Comparison of ENCODE assay signal across 8 cellular contexts in genomic region chr17:76270770-76271668, GRCh38. TPM values are rescaled to one million over a fixed set of nuclear protein-coding genes. Genes with fewer than 3 reads are reported as not detected.
DNase-seq lines count a peak whose midpoint lies in the region; ATAC-seq, FAIRE-seq and TF ChIP-seq lines count a peak whose summit lies in the region.

No MANE protein-coding gene starts in this region.

- peaks cover 0 to 38% (median 0%) of the 10 kb centered on the region in 9 donors for H3K36me3 ChIP-seq in heart right ventricle
- H3K36me3 ChIP-seq in OCI-LY3 (replicated peaks; ENCODE audit: low read depth, low read length): peaks cover 33% of the 10 kb centered on the region
- peaks cover 6 to 12% of the 10 kb centered on the region in 2 experiments for H3K36me3 ChIP-seq in keratinocyte (ENCODE audit: control insufficient read depth in 2 of 2, extremely low read depth in 1 of 2, insufficient read depth in 2 of 2, low read length in 2 of 2)
- H3K36me3 ChIP-seq in transverse colon: peaks cover 0 to 14% (median 0%) of the 10 kb centered on the region in 4 donors

- TF ChIP-seq CTCF in heart right ventricle (IDR thresholded peaks at IDR 0.05) (no peak), OCI-LY3 (IDR thresholded peaks at IDR 0.05; ENCODE audit: low read depth, low read length) (no peak), keratinocyte (optimal IDR thresholded peaks at IDR 0.05 in 1 of 3, IDR thresholded peaks at IDR 0.05 in 1 of 3, conservative IDR thresholded peaks at IDR 0.05 in 1 of 3; ENCODE audit: extremely low read depth in 1 of 3, insufficient read depth in 2 of 3, low read length in 3 of 3) (no peak), transverse colon (IDR thresholded peaks at IDR 0.05) (no peak)

- peak overlapping the region; percentile 91 for H3K4me2 ChIP-seq in OCI-LY3 (ENCODE audit: low read length)
- H3K4me2 ChIP-seq in keratinocyte (ENCODE audit: control insufficient read depth, extremely low read depth, insufficient read depth, low read depth, low read length): peak overlapping the region; percentile 48

- WGBS in heart right ventricle, 2 donors: 81 to 87% methylated on average over 14 of the region's 14 CpGs
- WGBS in transverse colon (ENCODE audit: low coverage in 1 of 2), 2 donors: 60 to 73% methylated on average over 2 to 13 of the region's 14 CpGs

- peaks cover 54% of the 10 kb centered on the region for H3K79me2 ChIP-seq in OCI-LY3 (ENCODE audit: low read length)
- H3K79me2 ChIP-seq in keratinocyte (ENCODE audit: control insufficient read depth, insufficient read depth, low read length): peaks cover 20% of the 10 kb centered on the region

- no peak for FAIRE-seq in keratinocyte (lab: Jason Lieb, UNC)

- dilution Hi-C loops in keratinocyte (cut with MboI; ENCODE audit: extremely low pct_ligation_motif_present, low sequenced_read_pairs): no loop called here

- in situ Hi-C loops in transverse colon (cut with MboI; ENCODE audit: low pct_ligation_motif_present in 1 of 4, low pct_unique_long_range_greater_than_20kb in 1 of 4, low sequenced_read_pairs in 3 of 4): no loop called here

- H3K9me1 ChIP-seq in keratinocyte (ENCODE audit: control insufficient read depth, extremely low read depth, insufficient read depth, low read length): peaks cover 2% of the 10 kb centered on the region

- no peaks in the 10 kb centered on the region for H3K9me3 ChIP-seq in heart right ventricle
- H3K9me3 ChIP-seq in OCI-LY3 (ENCODE audit: insufficient read depth, low read length): no peaks in the 10 kb centered on the region
- no peaks in the 10 kb centered on the region for H3K9me3 ChIP-seq in keratinocyte (ENCODE audit: control insufficient read depth, low read depth, low read length)
- no peaks in the 10 kb centered on the region for H3K9me3 ChIP-seq in transverse colon

- TF ChIP-seq POLR2A in transverse colon (IDR thresholded peaks at IDR 0.05): peak; percentile 7

- TF ChIP-seq EP300 in transverse colon (IDR thresholded peaks at IDR 0.05; ENCODE audit: low read depth): no peak

- peak overlapping the region; percentile 95 for H3K9ac ChIP-seq in OCI-LY3 (ENCODE audit: low read length)
- no peak overlapping the region for H3K9ac ChIP-seq in keratinocyte (ENCODE audit: control insufficient read depth, extremely low read depth, insufficient read depth, low read length)

- H3K27me3 ChIP-seq in heart right ventricle: no peaks in the 10 kb centered on the region
- no peaks in the 10 kb centered on the region for H3K27me3 ChIP-seq in OCI-LY3 (ENCODE audit: low read depth, low read length)
- no peaks in the 10 kb centered on the region for H3K27me3 ChIP-seq in keratinocyte (ENCODE audit: control insufficient read depth, extremely low read depth, insufficient read depth, low read length)
- H3K27me3 ChIP-seq in transverse colon: no peaks in the 10 kb centered on the region

- H2AFZ ChIP-seq in OCI-LY3 (ENCODE audit: low read depth, low read length) (no peak overlapping the region), keratinocyte (ENCODE audit: control insufficient read depth, low read length) (no peak overlapping the region)

- H3K27ac ChIP-seq in heart right ventricle (peak overlapping the region in 6 of 10 donors; percentile 46 to 98 (median 72)), OCI-LY3 (ENCODE audit: low read length) (peak overlapping the region; percentile 94), keratinocyte (ENCODE audit: control insufficient read depth, insufficient read depth, low read length) (no peak overlapping the region), transverse colon (peak overlapping the region; percentile 73 to 98 (median 78))

- intact Hi-C loops in heart right ventricle (cut with DNase I) (loop anchor here in 1 of 10 donors (10.0 kb wide), 1 partner anchor 256 kb away; no protein-coding TSS in a partner anchor), Right ventricle myocardium superior (cut with DNase I) (no loop called here), transverse colon (cut with DNase I; ENCODE audit: low total_unique reads) (loop anchor here (5.0 kb wide), 1 partner anchor 89 kb away; no protein-coding TSS in a partner anchor), posterior cingulate gyrus (cut with DNase I) (loop anchor here (10.0 kb wide), 1 partner anchor 256 kb away; no protein-coding TSS in a partner anchor)

- no peak for ATAC-seq in heart right ventricle
- no peak for ATAC-seq in Right ventricle myocardium superior (ENCODE audit: poor library complexity)
- no peak for ATAC-seq in HG03457 (IDR thresholded peaks at IDR 0.05; ENCODE audit: unreplicated experiment)

- peaks cover 36 to 80% (median 66%) of the 10 kb centered on the region in 9 donors for H3K4me1 ChIP-seq in heart right ventricle
- H3K4me1 ChIP-seq in OCI-LY3 (ENCODE audit: low read length): peaks cover 81% of the 10 kb centered on the region
- H3K4me1 ChIP-seq in keratinocyte (ENCODE audit: control insufficient read depth, extremely low read depth, insufficient read depth, low read length): peaks cover 38% of the 10 kb centered on the region
- peaks cover 39 to 69% (median 65%) of the 10 kb centered on the region in 4 donors for H3K4me1 ChIP-seq in transverse colon

- DNase-seq in heart right ventricle (no peak), Right ventricle myocardium superior (no peak), keratinocyte (ENCODE audit: low read depth, low spot score) (no peak), transverse colon (no peak), posterior cingulate gyrus (no peak), AG20443 (ENCODE audit: low spot score) (no peak)

- H3K4me3 ChIP-seq in heart right ventricle: peak overlapping the region in 6 of 10 donors; percentile 46 to 53 (median 50)
- peak overlapping the region; percentile 68 for H3K4me3 ChIP-seq in OCI-LY3 (ENCODE audit: low read length)
- no peak overlapping the region for H3K4me3 ChIP-seq in keratinocyte (ENCODE audit: control insufficient read depth in 2 of 3, extremely low read depth in 1 of 3, insufficient read depth in 2 of 3, low read depth in 1 of 3, low read length in 3 of 3)
- peak overlapping the region in 3 of 4 donors; percentile 26 to 33 (median 31) for H3K4me3 ChIP-seq in transverse colon

- H4K20me1 ChIP-seq in OCI-LY3 (ENCODE audit: insufficient read depth, low read length): peaks cover 11% of the 10 kb centered on the region; the same call in 1 of the 2 replicates
- H4K20me1 ChIP-seq in keratinocyte (ENCODE audit: control insufficient read depth, extremely low read depth, insufficient read depth, low read length): no peaks in the 10 kb centered on the region

RNA-seq across cellular contexts. Expression of gene UBALD2, which starts 5.9 kb away (rescaled TPM):
- total RNA-seq in heart right ventricle (10 to 100 TPM; 22.2 to 50.7 (median 27.6) TPM), Right ventricle myocardium superior (28.1 TPM), transverse colon (10 to 100 TPM; 25.5 to 51.2 (median 34.5) TPM)
- polyA plus RNA-seq in heart right ventricle (10 to 100 TPM; 13.3 to 20.6 TPM), keratinocyte (9.4 to 33.9 TPM (median 28.7 TPM) in 3 replicates)
- polyA plus RNA-seq in keratinocyte (2011; ENCODE audit: low read depth): 6.8 TPM
- 11.8 and 17.0 TPM in 2 replicates for polyA plus RNA-seq in keratinocyte (2011; cell fraction: cytosol; rRNA removed)
- polyA plus RNA-seq in keratinocyte (2011; cell fraction: nucleus; rRNA removed): 7.4 and 8.5 TPM in 2 replicates
- polyA plus RNA-seq in keratinocyte (2012; ENCODE audit: low replicate concordance): 23.6 and 57.0 TPM in 2 replicates
- 5.9 to 16.6 TPM (median 8.9 TPM) in 3 replicates for polyA minus RNA-seq in keratinocyte
- polyA minus RNA-seq in keratinocyte (2011; cell fraction: cytosol; rRNA and poly(A)+ RNA removed): 31.7 TPM
- 5.0 and 8.5 TPM in 2 replicates for polyA minus RNA-seq in keratinocyte (2011; cell fraction: nucleus; rRNA and poly(A)+ RNA removed)

RNA-seq across cellular contexts. Expression of gene RNF157, which starts 30.7 kb away (rescaled TPM):
- total RNA-seq in heart right ventricle (10 to 100 TPM in 2 of 10 donors, 1 to 10 TPM in 8; 1.3 to 18.8 (median 3.4) TPM), Right ventricle myocardium superior (18.5 TPM), transverse colon (100 to 1,000 TPM in 1 of 4 donors, 10 to 100 TPM in 3; 32.5 to 164 (median 54.8) TPM)
- polyA plus RNA-seq in heart right ventricle (1 to 10 TPM; 2.2 to 6.9 TPM), keratinocyte (not detected in 3 replicates)
- not detected for polyA plus RNA-seq in keratinocyte (2011; ENCODE audit: low read depth)
- not detected in 2 replicates for polyA plus RNA-seq in keratinocyte (2011; cell fraction: cytosol; rRNA removed)
- polyA plus RNA-seq in keratinocyte (2011; cell fraction: nucleus; rRNA removed): not detected in 2 replicates
- not detected in 2 replicates for polyA plus RNA-seq in keratinocyte (2012; ENCODE audit: low replicate concordance)
- polyA minus RNA-seq in keratinocyte: not detected in 3 replicates
- not detected for polyA minus RNA-seq in keratinocyte (2011; cell fraction: cytosol; rRNA and poly(A)+ RNA removed)
- polyA minus RNA-seq in keratinocyte (2011; cell fraction: nucleus; rRNA and poly(A)+ RNA removed): not detected in 2 replicates

RNA-seq across cellular contexts. Expression of gene QRICH2, which starts 37.1 kb away (rescaled TPM):
- total RNA-seq in heart right ventricle (1 to 10 TPM in 9 of 10 donors, under 1 TPM in 1; 0.98 to 2.7 (median 1.6) TPM), Right ventricle myocardium superior (2.6 TPM), transverse colon (1 to 10 TPM; 1.6 to 2.6 (median 2.0) TPM)
- polyA plus RNA-seq in heart right ventricle (1 to 10 TPM; 2.6 to 8.9 TPM), keratinocyte (1.1 to 4.8 TPM (median 1.6 TPM) in 3 replicates)
- polyA plus RNA-seq in keratinocyte (2011; ENCODE audit: low read depth): 2.3 TPM
- polyA plus RNA-seq in keratinocyte (2011; cell fraction: cytosol; rRNA removed): 0.62 and 1.3 TPM in 2 replicates
- 11.1 and 14.7 TPM in 2 replicates for polyA plus RNA-seq in keratinocyte (2011; cell fraction: nucleus; rRNA removed)
- 1.3 and 2.2 TPM in 2 replicates for polyA plus RNA-seq in keratinocyte (2012; ENCODE audit: low replicate concordance)
- polyA minus RNA-seq in keratinocyte: 1.7 to 11.3 TPM (median 9.9 TPM) in 3 replicates
- 2.1 TPM for polyA minus RNA-seq in keratinocyte (2011; cell fraction: cytosol; rRNA and poly(A)+ RNA removed)
- polyA minus RNA-seq in keratinocyte (2011; cell fraction: nucleus; rRNA and poly(A)+ RNA removed): 5.6 and 9.3 TPM in 2 replicates

Comparison
In these comparisons a context has a peak if more than half of its experiments do, and no peak if none do; other contexts are left out.
1. H3K4me3 ChIP-seq: peak in heart right ventricle (6 of 10), OCI-LY3 (single experiment) and transverse colon (3 of 4); none in keratinocyte (0 of 3).